In the genomic region with DNA sequence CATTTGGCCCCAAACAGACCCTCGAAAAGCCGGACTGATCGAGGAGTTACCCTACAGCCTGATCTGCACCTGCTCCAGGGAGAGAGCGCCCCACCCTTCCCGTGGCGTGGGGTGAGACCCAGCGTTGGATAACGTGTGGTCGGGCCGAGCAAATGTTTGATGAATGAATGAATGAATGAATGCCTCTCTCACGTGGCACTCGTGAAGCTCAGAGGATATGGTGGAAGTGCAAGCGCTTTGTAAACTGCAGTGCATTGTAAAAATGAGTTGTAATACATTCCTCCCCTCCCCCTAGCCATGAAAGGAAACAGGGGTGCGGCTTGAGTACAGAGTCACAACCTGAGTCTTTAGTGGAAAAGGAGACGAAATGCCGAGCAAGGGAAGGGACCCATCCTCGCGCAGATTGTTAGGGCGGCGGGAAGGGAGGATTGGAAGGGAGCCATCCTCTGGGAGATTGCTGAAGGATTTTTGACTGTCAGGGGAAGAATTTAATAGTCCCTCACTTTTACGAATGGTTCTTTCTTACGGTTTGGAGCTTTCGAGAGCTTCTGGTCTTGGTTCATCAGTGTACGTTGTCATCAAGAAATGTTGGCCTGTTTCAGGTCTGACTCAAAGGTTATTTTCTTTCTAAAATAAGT, we compare ENCODE assay signal across 8 cellular contexts. TPM values are rescaled to one million over a fixed set of nuclear protein-coding genes. Genes with fewer than 3 reads are reported as not detected.
DNase-seq lines count a peak whose midpoint lies in the region; ATAC-seq and TF ChIP-seq lines count a peak whose summit lies in the region.

No MANE protein-coding gene starts in this region.

- TF ChIP-seq EP300 in stomach (IDR thresholded peaks at IDR 0.05): no peak

- H3K36me3 ChIP-seq in lung (ENCODE audit: control insufficient read depth in 2 of 2, insufficient read depth in 2 of 2, low read length in 2 of 2) (peaks cover 2 to 7% of the 10 kb centered on the region in 2 donors), stomach (peaks cover 0 to 16% (median 9%) of the 10 kb centered on the region in 4 donors)

- TF ChIP-seq CTCF in lung (IDR thresholded peaks at IDR 0.05; ENCODE audit: control extremely low read depth, extremely low read depth): no peak
- TF ChIP-seq CTCF in stomach (IDR thresholded peaks at IDR 0.05): no peak

- intact Hi-C loops in stomach (cut with DNase I; ENCODE audit: low total_unique reads): no loop called here

- H3K4me1 ChIP-seq in lung (ENCODE audit: control insufficient read depth in 2 of 2, insufficient read depth in 2 of 2, low read length in 2 of 2): peaks cover 0 to 11% of the 10 kb centered on the region in 2 donors
- H3K4me1 ChIP-seq in stomach: peaks cover 17 to 56% (median 39%) of the 10 kb centered on the region in 4 donors

- WGBS in lung, 2 donors: 0 to 1% methylated on average over 24 of the region's 24 CpGs
- 0 to 1% (median 0%) methylated on average over 22 to 24 of the region's 24 CpGs for WGBS in stomach, 5 donors

- DNase-seq in EL (peak; percentile 63), T-helper 1 cell (peak in 4 of 5 donors; percentile 59 to 91 (median 68)), dermis blood vessel endothelial cell (peak; percentile 66), lung (ENCODE audit: low spot score) (peak; percentile 35), stomach (no peak), epidermal melanocyte (ENCODE audit: insufficient read length, low spot score) (no peak)

- peak overlapping the region; percentile 78 for H3K4me3 ChIP-seq in lung
- H3K4me3 ChIP-seq in stomach: peak overlapping the region; percentile 91 to 99 (median 98)

- H3K27ac ChIP-seq in lung (ENCODE audit: low read depth in 1 of 2, low read length in 1 of 2) (peak overlapping the region; percentile 94 to 96), stomach (peak overlapping the region; percentile 96 to 98 (median 97))

- H3K27me3 ChIP-seq in lung (ENCODE audit: control insufficient read depth, insufficient read depth) (no peaks in the 10 kb centered on the region), stomach (no peaks in the 10 kb centered on the region)

- ATAC-seq in GM19463 (IDR thresholded peaks at IDR 0.05; ENCODE audit: unreplicated experiment): peak; percentile 31
- peak; percentile 26 for ATAC-seq in HG03521 (IDR thresholded peaks at IDR 0.05; ENCODE audit: unreplicated experiment)
- ATAC-seq in lung (ENCODE audit: insufficient read depth, low FRiP score): peak; percentile 15

- peak in 1 of 4 donors; percentile 6 for TF ChIP-seq POLR2A in stomach (IDR thresholded peaks at IDR 0.05)

- H3K9me3 ChIP-seq in lung (ENCODE audit: control insufficient read depth in 2 of 2, insufficient read depth in 1 of 2, low read length in 1 of 2): peaks cover 0 to 4% of the 10 kb centered on the region in 2 donors
- peaks cover 0 to 4% (median 0%) of the 10 kb centered on the region in 4 donors for H3K9me3 ChIP-seq in stomach

RNA-seq across cellular contexts. Expression of gene FBXW7, which starts 0.8 kb away (rescaled TPM):
- 64.9 and 105 TPM in 2 replicates for total RNA-seq in dermis blood vessel endothelial cell
- total RNA-seq in lung: 10 to 100 TPM; 29.6 to 82.1 TPM
- 10 to 100 TPM in 1 of 2 donors, 1 to 10 TPM in 1; 7.6 to 11.5 TPM for polyA plus RNA-seq in lung
- 100 to 1,000 TPM in 2 of 5 donors, 10 to 100 TPM in 3; 15.1 to 119 (median 64.8) TPM for total RNA-seq in stomach
- 10 to 100 TPM in 1 of 3 donors, 1 to 10 TPM in 2; 8.7 to 27.5 (median 9.0) TPM for polyA plus RNA-seq in stomach

Comparison
In these comparisons a context has a peak if more than half of its experiments do, and no peak if none do; other contexts are left out.
1. DNase-seq: peak in EL (single experiment), T-helper 1 cell (4 of 5), dermis blood vessel endothelial cell (single experiment) and lung (single experiment); none in stomach (single experiment) and epidermal melanocyte (single experiment).
2. Peak in every context shown above with its lines, with median percentiles within 50 percentile points of each other: ATAC-seq.